In the genomic region with DNA sequence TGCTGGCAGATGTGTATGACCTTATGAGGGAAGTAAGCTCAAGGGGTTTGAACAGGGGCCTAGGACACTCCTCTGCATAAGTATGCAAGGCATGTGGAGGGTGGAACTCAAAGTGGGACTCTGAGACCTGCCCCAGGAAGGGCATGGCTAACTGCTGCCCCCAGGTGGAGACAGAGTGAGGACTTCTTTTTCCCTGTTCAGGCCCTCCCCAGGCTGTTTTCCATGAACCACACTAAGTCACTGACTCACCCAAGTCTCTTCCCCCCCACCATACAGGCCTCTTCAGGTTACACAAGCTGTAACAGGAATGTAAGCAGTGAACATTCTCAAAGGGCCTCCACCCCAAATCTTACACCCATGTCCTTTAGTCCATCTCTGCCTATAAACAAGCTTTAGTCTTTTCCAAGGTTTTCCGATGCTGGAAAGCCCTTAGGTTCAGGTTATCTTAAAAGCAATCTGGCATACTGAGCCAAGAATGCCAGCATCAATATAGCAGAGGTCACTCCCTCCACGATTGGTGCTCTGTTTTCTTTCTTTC, we compare ENCODE assay signal across 7 cellular contexts. TPM values are rescaled to one million over a fixed set of nuclear protein-coding genes. Genes with fewer than 3 reads are reported as not detected.
A peak's percentile ranks its signal among the peaks of the same experiment; 100 is the strongest.
DNase-seq lines count a peak whose midpoint lies in the region; ATAC-seq and TF ChIP-seq lines count a peak whose summit lies in the region.

No MANE protein-coding gene starts in this region.

- no peak overlapping the region for H3K9ac ChIP-seq in duodenal mucosa (ENCODE audit: low read depth in 1 of 2, low read length in 2 of 2)

- peaks cover 21 to 49% of the 10 kb centered on the region in 2 donors for H3K36me3 ChIP-seq in duodenal mucosa (ENCODE audit: control insufficient read depth in 1 of 2, insufficient read depth in 2 of 2, low read length in 2 of 2)
- H3K36me3 ChIP-seq in lung (ENCODE audit: control insufficient read depth in 2 of 2, insufficient read depth in 2 of 2, low read length in 2 of 2), result peaks cover 20 to 24% of the 10 kb centered on the region in 2 donors

- H3K4me1 ChIP-seq in duodenal mucosa (ENCODE audit: control insufficient read depth in 1 of 2, insufficient read depth in 2 of 2, low read length in 2 of 2), result peaks cover 34 to 53% of the 10 kb centered on the region in 2 donors
- H3K4me1 ChIP-seq in lung (ENCODE audit: control insufficient read depth in 2 of 2, insufficient read depth in 2 of 2, low read length in 2 of 2), result peaks cover 3 to 13% of the 10 kb centered on the region in 2 donors

- H3K27me3 ChIP-seq in duodenal mucosa (ENCODE audit: control insufficient read depth in 1 of 2, insufficient read depth in 2 of 2, low read length in 2 of 2), result no peaks in the 10 kb centered on the region
- H3K27me3 ChIP-seq in lung (ENCODE audit: control insufficient read depth, insufficient read depth), result no peaks in the 10 kb centered on the region

- ATAC-seq in lung (ENCODE audit: insufficient read depth, low FRiP score) (peak; percentile 75), GM18861 (IDR thresholded peaks at IDR 0.05; ENCODE audit: unreplicated experiment) (no peak)

- peak overlapping the region; percentile 69 for H3K27ac ChIP-seq in duodenal mucosa (ENCODE audit: low read depth, low read length)
- peak overlapping the region; percentile 62 to 63 for H3K27ac ChIP-seq in lung (ENCODE audit: low read depth in 1 of 2, low read length in 1 of 2)

- peak; percentile 77 for TF ChIP-seq CTCF in GM12872 (IDR thresholded peaks at IDR 0.05; ENCODE audit: insufficient read depth, low read depth, low read length)
- TF ChIP-seq CTCF in lung (IDR thresholded peaks at IDR 0.05; ENCODE audit: control extremely low read depth, extremely low read depth), result peak; percentile 69

- H3K4me3 ChIP-seq in duodenal mucosa (ENCODE audit: low read depth in 1 of 2, low read length in 2 of 2) (no peak overlapping the region), lung (no peak overlapping the region)

- 29 to 75% methylated on average over 2 of the region's 2 CpGs for WGBS in lung, 2 donors

- no peaks in the 10 kb centered on the region for H3K9me3 ChIP-seq in duodenal mucosa (ENCODE audit: control insufficient read depth in 1 of 2, low read length in 2 of 2)
- H3K9me3 ChIP-seq in lung (ENCODE audit: control insufficient read depth in 2 of 2, insufficient read depth in 1 of 2, low read length in 1 of 2), result no peaks in the 10 kb centered on the region

- DNase-seq in NCI-H146 treated with DMSO at 0.1 percent for 48 hours (lab: John Stamatoyannopoulos, UW; ENCODE audit: unreplicated experiment), result peak; percentile 19
- DNase-seq in activated CD4-positive, alpha-beta T cell treated with anti-CD3 and anti-CD28 coated beads for 48 hours, result peak; percentile 83
- DNase-seq in lung (ENCODE audit: low spot score), result peak; percentile 95
- DNase-seq in stimulated activated CD8-positive, alpha-beta memory T cell treated with anti-CD3 and anti-CD28 coated beads, Interleukin-2, amount 100 ng/mL, for 1 hour (ENCODE audit: low read depth in 2 of 2), result peak; percentile 65 to 77

RNA-seq across cellular contexts. Expression of gene EEF1G, which starts 13.1 kb away (rescaled TPM):
- total RNA-seq in lung, result 1,000 to 10,000 TPM in 1 of 2 donors, 100 to 1,000 TPM in 1; 941 to 1,160 TPM
- 1,000 to 10,000 TPM; 1,043 to 1,130 TPM for polyA plus RNA-seq in lung

RNA-seq across cellular contexts. Expression of gene AHNAK, which starts 14.0 kb away (rescaled TPM):
- total RNA-seq in lung, result 100 to 1,000 TPM; 396 to 707 TPM
- polyA plus RNA-seq in lung, result 10 to 100 TPM; 66.5 to 79.9 TPM

RNA-seq across cellular contexts. Expression of gene TUT1, which starts 30.7 kb away (rescaled TPM):
- total RNA-seq in lung, result 10 to 100 TPM; 10.8 to 19.4 TPM
- polyA plus RNA-seq in lung, result 10 to 100 TPM; 15.2 to 21.9 TPM

RNA-seq across cellular contexts. Expression of gene MTA2, which starts 41.0 kb away (rescaled TPM):
- total RNA-seq in lung, result 10 to 100 TPM; 53.7 to 74.4 TPM
- polyA plus RNA-seq in lung, result 10 to 100 TPM; 57.0 to 62.2 TPM

RNA-seq across cellular contexts. Expression of gene EML3, which starts 51.9 kb away (rescaled TPM):
- total RNA-seq in lung, result 10 to 100 TPM; 29.1 to 95.4 TPM
- polyA plus RNA-seq in lung, result 10 to 100 TPM; 59.5 to 66.4 TPM

Comparison
In these comparisons a context has a peak if more than half of its experiments do, and no peak if none do; other contexts are left out.
1. DNase-seq: peak in every context shown above with its lines; median percentile 95 in lung; 83 in activated CD4-positive, alpha-beta T cell treated with anti-CD3 and anti-CD28 coated beads for 48 hours; 71 in stimulated activated CD8-positive, alpha-beta memory T cell treated with anti-CD3 and anti-CD28 coated beads, Interleukin-2, amount 100 ng/mL, for 1 hour; 19 in NCI-H146 treated with DMSO at 0.1 percent for 48 hours.